Comparison of ENCODE assay signal across 1 cellular context in the genomic region with DNA sequence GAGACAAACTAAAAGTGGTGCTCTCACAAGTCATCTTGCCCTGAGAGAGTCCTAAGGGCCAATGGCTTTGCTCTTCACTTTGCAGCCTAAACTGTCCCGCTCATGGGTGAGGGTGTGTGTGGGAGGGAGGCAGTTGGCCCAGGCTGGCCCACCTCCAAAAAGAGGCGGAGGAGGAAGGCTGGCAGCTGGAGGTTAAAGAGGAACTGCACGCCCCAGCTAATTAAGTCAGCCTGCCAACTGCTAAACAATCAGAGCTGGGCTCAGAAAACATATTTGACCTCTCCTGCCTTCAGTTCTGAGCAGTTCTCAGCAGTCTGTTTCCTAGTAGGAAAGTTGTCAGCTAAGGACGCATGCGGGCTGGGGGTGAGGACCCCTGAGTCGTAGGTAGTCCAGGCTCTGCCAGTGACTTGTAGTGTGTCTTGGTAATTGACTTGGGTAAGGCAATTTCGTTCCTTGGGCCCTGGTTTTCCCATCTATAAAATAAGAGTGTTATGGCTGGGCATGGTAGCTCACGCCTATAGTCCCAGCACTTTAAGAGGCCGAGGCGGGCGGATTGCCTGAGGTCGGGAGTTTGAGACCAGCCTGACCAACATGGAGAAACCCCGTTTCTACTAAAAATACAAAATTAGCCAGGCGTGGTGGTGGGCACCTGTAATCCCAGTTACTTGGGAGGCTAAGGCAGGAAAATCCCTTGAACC.
TF ChIP-seq lines count a peak whose summit lies in the region.

No MANE protein-coding gene starts in this region.

TF ChIP-seq in HepG2, 621 proteins besides CTCF, POLR2A, EP300 and RAD21:
- TF ChIP-seq, protein P1, sequence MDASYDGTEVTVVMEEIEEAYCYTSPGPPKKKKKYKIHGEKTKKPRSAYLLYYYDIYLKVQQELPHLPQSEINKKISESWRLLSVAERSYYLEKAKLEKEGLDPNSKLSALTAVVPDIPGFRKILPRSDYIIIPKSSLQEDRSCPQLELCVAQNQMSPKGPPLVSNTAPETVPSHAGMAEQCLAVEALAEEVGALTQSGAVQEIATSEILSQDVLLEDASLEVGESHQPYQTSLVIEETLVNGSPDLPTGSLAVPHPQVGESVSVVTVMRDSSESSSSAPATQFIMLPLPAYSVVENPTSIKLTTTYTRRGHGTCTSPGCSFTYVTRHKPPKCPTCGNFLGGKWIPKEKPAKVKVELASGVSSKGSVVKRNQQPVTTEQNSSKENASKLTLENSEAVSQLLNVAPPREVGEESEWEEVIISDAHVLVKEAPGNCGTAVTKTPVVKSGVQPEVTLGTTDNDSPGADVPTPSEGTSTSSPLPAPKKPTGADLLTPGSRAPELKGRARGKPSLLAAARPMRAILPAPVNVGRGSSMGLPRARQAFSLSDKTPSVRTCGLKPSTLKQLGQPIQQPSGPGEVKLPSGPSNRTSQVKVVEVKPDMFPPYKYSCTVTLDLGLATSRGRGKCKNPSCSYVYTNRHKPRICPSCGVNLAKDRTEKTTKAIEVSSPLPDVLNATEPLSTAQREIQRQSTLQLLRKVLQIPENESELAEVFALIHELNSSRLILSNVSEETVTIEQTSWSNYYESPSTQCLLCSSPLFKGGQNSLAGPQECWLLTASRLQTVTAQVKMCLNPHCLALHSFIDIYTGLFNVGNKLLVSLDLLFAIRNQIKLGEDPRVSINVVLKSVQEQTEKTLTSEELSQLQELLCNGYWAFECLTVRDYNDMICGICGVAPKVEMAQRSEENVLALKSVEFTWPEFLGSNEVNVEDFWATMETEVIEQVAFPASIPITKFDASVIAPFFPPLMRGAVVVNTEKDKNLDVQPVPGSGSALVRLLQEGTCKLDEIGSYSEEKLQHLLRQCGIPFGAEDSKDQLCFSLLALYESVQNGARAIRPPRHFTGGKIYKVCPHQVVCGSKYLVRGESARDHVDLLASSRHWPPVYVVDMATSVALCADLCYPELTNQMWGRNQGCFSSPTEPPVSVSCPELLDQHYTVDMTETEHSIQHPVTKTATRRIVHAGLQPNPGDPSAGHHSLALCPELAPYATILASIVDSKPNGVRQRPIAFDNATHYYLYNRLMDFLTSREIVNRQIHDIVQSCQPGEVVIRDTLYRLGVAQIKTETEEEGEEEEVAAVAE (CRISPR knock-in tag; IDR thresholded peaks at IDR 0.05; ENCODE audit: borderline replicate concordance), result no peak
- TF ChIP-seq, protein P2, sequence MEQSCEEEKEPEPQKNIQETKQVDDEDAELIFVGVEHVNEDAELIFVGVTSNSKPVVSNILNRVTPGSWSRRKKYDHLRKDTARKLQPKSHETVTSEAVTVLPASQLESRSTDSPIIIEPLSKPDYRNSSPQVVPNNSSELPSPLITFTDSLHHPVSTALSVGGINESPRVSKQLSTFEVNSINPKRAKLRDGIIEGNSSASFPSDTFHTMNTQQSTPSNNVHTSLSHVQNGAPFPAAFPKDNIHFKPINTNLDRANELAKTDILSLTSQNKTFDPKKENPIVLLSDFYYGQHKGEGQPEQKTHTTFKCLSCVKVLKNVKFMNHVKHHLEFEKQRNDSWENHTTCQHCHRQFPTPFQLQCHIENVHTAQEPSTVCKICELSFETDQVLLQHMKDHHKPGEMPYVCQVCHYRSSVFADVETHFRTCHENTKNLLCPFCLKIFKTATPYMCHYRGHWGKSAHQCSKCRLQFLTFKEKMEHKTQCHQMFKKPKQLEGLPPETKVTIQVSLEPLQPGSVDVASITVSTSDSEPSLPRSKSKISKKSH (CRISPR knock-in tag; IDR thresholded peaks at IDR 0.05; ENCODE audit: borderline replicate concordance), result 0 out of 2 replicates have a peak, but pooled peaks have one; percentile 31
TF ChIP-seq in HepG2: peak in this region for 1.
